In genomic region chr16:66977341-66978113, GRCh38 we compare ENCODE assay signal across 8 cellular contexts. TPM values are rescaled to one million over a fixed set of nuclear protein-coding genes. Genes with fewer than 3 reads are reported as not detected.
DNase-seq lines count a peak whose midpoint lies in the region; ATAC-seq and TF ChIP-seq lines count a peak whose summit lies in the region.

No MANE protein-coding gene starts in this region.

- TF ChIP-seq CTCF in upper lobe of left lung (IDR thresholded peaks at IDR 0.05), result peak; percentile 95 to 99 (median 97)

- H3K27me3 ChIP-seq in upper lobe of left lung, result no peaks in the 10 kb centered on the region

- ATAC-seq in GM21786 (IDR thresholded peaks at IDR 0.05; ENCODE audit: unreplicated experiment) (peak; percentile 71), upper lobe of left lung (ENCODE audit: low FRiP score in 2 of 2) (peak; percentile 94 to 96)

- TF ChIP-seq POLR2A in upper lobe of left lung (IDR thresholded peaks at IDR 0.05), result no peak

- H3K4me3 ChIP-seq in upper lobe of left lung, result no peak overlapping the region

- H3K9me3 ChIP-seq in upper lobe of left lung, result no peaks in the 10 kb centered on the region

- 15 to 31% methylated on average over 8 to 15 of the region's 15 CpGs for WGBS in upper lobe of left lung, 2 donors

- no peaks in the 10 kb centered on the region for H3K36me3 ChIP-seq in upper lobe of left lung

- peaks cover 0 to 13% (median 5%) of the 10 kb centered on the region in 4 donors for H3K4me1 ChIP-seq in upper lobe of left lung

- H3K27ac ChIP-seq in upper lobe of left lung, result no peak overlapping the region

- DNase-seq in COLO668 (lab: John Stamatoyannopoulos, UW; ENCODE audit: unreplicated experiment), result peak; percentile 88
- peak; percentile 76 for DNase-seq in MV-4-11 (lab: John Stamatoyannopoulos, UW)
- peak; percentile 93 for DNase-seq in SKM-1 (lab: John Stamatoyannopoulos, UW; ENCODE audit: unreplicated experiment)
- peak; percentile 90 for DNase-seq in activated naive CD4-positive, alpha-beta T cell treated with Interleukin-2 at 50 U/mL for 16 hours
- peak; percentile 83 for DNase-seq in glomerular visceral epithelial cell (ENCODE audit: extremely low spot score)
- DNase-seq in pons (ENCODE audit: low spot score), result peak; percentile 83
- peak; percentile 86 to 93 for DNase-seq in upper lobe of left lung

- TF ChIP-seq EP300 in upper lobe of left lung (IDR thresholded peaks at IDR 0.05), result no peak

RNA-seq across cellular contexts. Expression of gene CES4A, which starts 10.9 kb away (rescaled TPM):
- total RNA-seq in upper lobe of left lung, result 10 to 100 TPM in 5 of 6 donors, 1 to 10 TPM in 1; 9.9 to 39.7 (median 20.2) TPM

RNA-seq across cellular contexts. Expression of gene CES3, which starts 16.5 kb away (rescaled TPM):
- total RNA-seq in upper lobe of left lung, result 1 to 10 TPM; 1.4 to 6.2 (median 2.9) TPM

RNA-seq across cellular contexts. Expression of gene CES2, which starts 42.2 kb away (rescaled TPM):
- total RNA-seq in upper lobe of left lung, result 10 to 100 TPM; 32.2 to 76.1 (median 46.5) TPM

RNA-seq across cellular contexts. Expression of gene CIAO2B, which starts 43.3 kb away (rescaled TPM):
- 100 to 1,000 TPM in 1 of 6 donors, 10 to 100 TPM in 5; 59.6 to 131 (median 73.2) TPM for total RNA-seq in upper lobe of left lung

RNA-seq across cellular contexts. Expression of gene CBFB, which starts 51.4 kb away (rescaled TPM):
- total RNA-seq in upper lobe of left lung, result 10 to 100 TPM; 31.4 to 73.4 (median 54.1) TPM
